Comparison of ENCODE assay signal across 9 cellular contexts in the genomic region with DNA sequence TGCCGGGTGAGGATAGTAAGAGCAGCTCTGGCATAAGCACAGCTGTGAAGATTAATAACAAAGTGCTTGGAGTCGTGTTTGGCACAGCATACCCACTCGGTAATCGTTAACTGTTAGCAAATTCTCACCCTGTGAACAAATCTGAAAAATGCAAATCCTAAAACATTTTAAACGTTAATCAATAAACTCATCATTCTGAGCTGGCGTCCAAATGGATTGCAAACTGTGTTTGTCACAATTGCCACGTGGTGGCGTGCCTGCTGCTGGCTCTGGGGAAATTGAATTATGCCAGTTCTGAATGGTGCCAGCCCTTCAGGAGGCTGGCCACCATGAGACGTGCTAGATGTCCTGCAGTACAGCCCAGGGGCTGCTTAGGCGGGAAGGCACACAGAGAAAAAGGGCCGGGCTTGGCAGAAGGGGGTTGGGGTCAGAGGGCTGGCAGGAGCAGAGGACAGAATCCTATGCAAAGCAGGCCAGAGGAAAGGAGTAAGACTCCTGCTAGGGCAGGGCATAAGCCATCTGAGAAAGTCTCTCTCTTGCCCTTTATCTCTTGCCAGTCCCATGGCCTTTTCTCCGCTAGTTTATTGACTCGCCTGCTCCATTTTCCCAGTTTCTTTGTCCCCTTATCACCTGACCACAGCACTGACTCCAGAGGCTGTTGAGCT. TPM values are rescaled to one million over a fixed set of nuclear protein-coding genes. Genes with fewer than 3 reads are reported as not detected.
DNase-seq lines count a peak whose midpoint lies in the region; ATAC-seq, FAIRE-seq and TF ChIP-seq lines count a peak whose summit lies in the region.
"Had no signal": no experiment of that assay in that cellular context is flagged by ENCODE, and none has a peak within 500 bp of the region (broad histone marks: within the 10 kb centered on the region; RNA-seq: fewer than 3 reads in every experiment).

No MANE protein-coding gene starts in this region.

- POLR2A ChIA-PET in AG04450 (lab: Yijun Ruan, JAX): no interaction called here

- no peak for TF ChIP-seq POLR2A in GM12891 (IDR thresholded peaks at IDR 0.05; ENCODE audit: low read depth, low read length)
- no peak for TF ChIP-seq POLR2A in esophagus squamous epithelium (IDR thresholded peaks at IDR 0.05)

- DNase-seq in AG04450 (ENCODE audit: low read depth, low spot score) (no peak), GM12891 (ENCODE audit: insufficient read length, low spot score) (no peak), NOMO-1 treated with dmso at 0.1 percent for 144 hours (lab: John Stamatoyannopoulos, UW; ENCODE audit: unreplicated experiment) (peak; percentile 19), esophagus squamous epithelium (lab: John Stamatoyannopoulos, UW) (no peak), posterior vena cava (ENCODE audit: low spot score) (no peak)
- DNase-seq: H7 had no signal

- peak; percentile 56 for FAIRE-seq in GM12891 (lab: Jason Lieb, UNC)

- H3K4me3 ChIP-seq in AG04450 (ENCODE audit: low read depth, low read length) (no peak overlapping the region), esophagus squamous epithelium (no peak overlapping the region)

- peak; percentile 39 for TF ChIP-seq CTCF in AG04450 (IDR thresholded peaks at IDR 0.05; ENCODE audit: low read depth, low read length)
- TF ChIP-seq CTCF in esophagus squamous epithelium (IDR thresholded peaks at IDR 0.05): peak in 5 of 6 experiments; percentile 12 to 50 (median 17)

- H3K27me3 ChIP-seq in AG04450 (ENCODE audit: control insufficient read depth, insufficient read depth, low read length) (peaks cover 59% of the 10 kb centered on the region), esophagus squamous epithelium (peaks cover 25 to 97% (median 35%) of the 10 kb centered on the region in 4 donors)

- CTCF ChIA-PET in AG04450 (lab: Charles Lee): interaction anchor here (0.7 to 8.0 kb wide), 12 partner anchors 12 to 149 kb away, joined by 3 to 263 read pairs (median 32); partner anchors contain the start of gene POLG

- H3K27ac ChIP-seq in AG04450 (ENCODE audit: low read depth, low read length) (no peak overlapping the region), esophagus squamous epithelium (no peak overlapping the region)

- H3K4me1 ChIP-seq in esophagus squamous epithelium: peaks cover 5 to 28% (median 7%) of the 10 kb centered on the region in 3 donors

- intact Hi-C loops in esophagus squamous epithelium (cut with DNase I): no loop called here
- intact Hi-C loops in posterior vena cava (cut with DNase I): loop anchor here (5.0 kb wide), 2 partner anchors 71 to 196 kb away; no protein-coding TSS in a partner anchor

- no peak for ATAC-seq in GM19023 (IDR thresholded peaks at IDR 0.05; ENCODE audit: unreplicated experiment)
- no peak for ATAC-seq in HG03432 (IDR thresholded peaks at IDR 0.05; ENCODE audit: unreplicated experiment)
- ATAC-seq in GM21825 (IDR thresholded peaks at IDR 0.05; ENCODE audit: unreplicated experiment): no peak

- no peaks in the 10 kb centered on the region for H3K36me3 ChIP-seq in esophagus squamous epithelium

- H3K9me3 ChIP-seq in AG04450 (ENCODE audit: control insufficient read depth, insufficient read depth, low read length): peaks cover 3% of the 10 kb centered on the region; the same call in 1 of the 2 replicates
- H3K9me3 ChIP-seq in esophagus squamous epithelium: no peaks in the 10 kb centered on the region

- 26 to 39% methylated on average over 11 to 13 of the region's 13 CpGs for WGBS in esophagus squamous epithelium, 2 donors

TF ChIP-seq in GM12891, 5 proteins besides CTCF, POLR2A, EP300 and RAD21:
- TF ChIP-seq TAF1 (IDR thresholded peaks at IDR 0.05; ENCODE audit: low read depth, low read length) (no peak), PAX5 (IDR thresholded peaks at IDR 0.05; ENCODE audit: insufficient read depth, low read length, severe bottlenecking) (no peak), SPI1 (IDR thresholded peaks at IDR 0.05; ENCODE audit: low read depth, low read length) (no peak), POU2F2 (IDR thresholded peaks at IDR 0.05; ENCODE audit: low read depth, low read length) (no peak), POLR2AphosphoS5 (IDR thresholded peaks at IDR 0.05; ENCODE audit: low read depth, low read length) (no peak)

RNA-seq across cellular contexts. Expression of gene POLG, which starts 22.1 kb away (rescaled TPM):
- polyA plus RNA-seq in AG04450 (2011; rRNA removed): 13.7 and 17.5 TPM in 2 replicates
- 23.9 and 31.1 TPM in 2 replicates for polyA minus RNA-seq in AG04450 (2011; rRNA and poly(A)+ RNA removed)
- polyA plus RNA-seq in GM12891 (2012; ENCODE audit: low read depth, missing spikeins): 35.2 TPM
- 10 to 100 TPM; 38.4 to 60.7 (median 52.9) TPM for total RNA-seq in esophagus squamous epithelium
- total RNA-seq in posterior vena cava: 10 to 100 TPM; 45.6 to 47.9 TPM
